14 cellular contexts compared by ENCODE assay signal in genomic region chr13:86572115-86572514, GRCh38.
DNase-seq lines count a peak whose midpoint lies in the region; TF ChIP-seq lines count a peak whose summit lies in the region.
"Had no signal": no experiment of that assay in that cellular context is flagged by ENCODE, and none has a peak within 500 bp of the region (broad histone marks: within the 10 kb centered on the region; RNA-seq: fewer than 3 reads in every experiment).

No MANE protein-coding gene starts in this region.

- H3K9me3 ChIP-seq in Loucy (ENCODE audit: insufficient read depth, low read depth, low read length) (no peaks in the 10 kb centered on the region), SK-N-SH (no peaks in the 10 kb centered on the region)
- H3K9me3 ChIP-seq: MG63, tibial artery had no signal

- intact Hi-C loops in lower leg skin (cut with DNase I; ENCODE audit: low total_unique reads): no loop called here

- H3K36me3 Mint-ChIP-seq in HFFc6 (ENCODE audit: low read depth): no peaks in the 10 kb centered on the region
- H3K36me3 Mint-ChIP-seq: activated naive CD8-positive, alpha-beta T cell treated with anti-CD3 and anti-CD28 coated beads, Interleukin-2, amount 10 ng/mL, durations not matched to agents 7 days and 5 days had no signal

- no peaks in the 10 kb centered on the region for H4K20me1 ChIP-seq in Loucy (ENCODE audit: insufficient read depth, low read length, poor library complexity, severe bottlenecking)
- no peaks in the 10 kb centered on the region for H4K20me1 ChIP-seq in SK-N-SH (ENCODE audit: insufficient read depth)

- no peak for TF ChIP-seq RAD21 in SK-N-SH (IDR thresholded peaks at IDR 0.05; ENCODE audit: low read length)

- H3K4me1 ChIP-seq in Loucy (ENCODE audit: insufficient read depth, low read length, poor library complexity, severe bottlenecking) (peaks cover 18% of the 10 kb centered on the region), SK-N-SH (ENCODE audit: control insufficient read depth in 1 of 2, insufficient read depth in 2 of 2, low read depth in 1 of 2, low read length in 1 of 2) (no peaks in the 10 kb centered on the region)
- H3K4me1 ChIP-seq: tibial artery had no signal

- WGBS in SK-N-SH (ENCODE audit: low lambda C conversion rate): 4% methylated on average over 2 of the region's 2 CpGs
- WGBS in lower leg skin, 2 donors: 53 to 62% methylated on average over 2 of the region's 2 CpGs

- no peaks in the 10 kb centered on the region for H3K79me2 ChIP-seq in Loucy (ENCODE audit: insufficient read depth, low read length)
- H3K79me2 ChIP-seq in SK-N-SH (ENCODE audit: insufficient read depth): no peaks in the 10 kb centered on the region

- no peak overlapping the region for H3K9ac ChIP-seq in Loucy (ENCODE audit: low read depth, low read length, poor library complexity, severe bottlenecking)
- H3K9ac ChIP-seq in SK-N-SH: no peak overlapping the region; the same call in 1 of the 2 replicates

- H3F3A ChIP-seq in Loucy (ENCODE audit: low read depth): no peaks in the 10 kb centered on the region
- H3F3A ChIP-seq in SK-N-SH (replicated peaks; ENCODE audit: insufficient read depth): peaks cover 10% of the 10 kb centered on the region

- TF ChIP-seq CTCF in Loucy (conservative IDR thresholded peaks at IDR 0.05; ENCODE audit: low read length): no peak
- TF ChIP-seq CTCF in SK-N-SH (IDR thresholded peaks at IDR 0.05): no peak
- no peak for TF ChIP-seq CTCF in fibroblast of pulmonary artery (IDR thresholded peaks at IDR 0.05; ENCODE audit: low read length, missing control alignments)
- no peak for TF ChIP-seq CTCF in HFFc6 (IDR thresholded peaks at IDR 0.05)
- TF ChIP-seq CTCF in lower leg skin (IDR thresholded peaks at IDR 0.05): no peak

- DNase-seq in AML-193 (lab: John Stamatoyannopoulos, UW) (peak; percentile 83 to 92), SK-N-SH (no peak), fibroblast of pulmonary artery (ENCODE audit: low read depth) (peak; percentile 42), NCI-H446 treated with DMSO at 0.1 percent for 48 hours (lab: John Stamatoyannopoulos, UW) (no peak), HFFc6 (no peak), lower leg skin (ENCODE audit: low spot score in 2 of 2) (no peak)
- no peak for DNase-seq in activated CD4-positive, alpha-beta T cell treated with anti-CD3 and anti-CD28 coated beads, Interleukin-2, amount 50 U/mL, for 1 hour
- DNase-seq: activated naive CD8-positive, alpha-beta T cell treated with anti-CD3 and anti-CD28 coated beads, Interleukin-2, amount 10 ng/mL, durations not matched to agents 7 days and 5 days; NCI-H526 treated with DMSO at 0.1 percent for 48 hours; tibial artery had no signal

- peak overlapping the region in 1 of 2 experiments; percentile 77; a peak in 2 of 4 replicates for H3K27ac ChIP-seq in SK-N-SH (ENCODE audit: low read depth in 2 of 2, low read length in 1 of 2)
- H3K27ac ChIP-seq: tibial artery had no signal

- H3K9me2 ChIP-seq in Loucy (replicated peaks; ENCODE audit: low read depth, low read length) (no peaks in the 10 kb centered on the region), SK-N-SH (no peaks in the 10 kb centered on the region; the same call in 1 of the 2 replicates)

- POLR2A ChIA-PET in SK-N-SH (lab: Yijun Ruan, JAX): no interaction called here

- no peaks in the 10 kb centered on the region for H3K27me3 Mint-ChIP-seq in HFFc6 (ENCODE audit: insufficient read depth)
- H3K27me3 Mint-ChIP-seq: activated naive CD8-positive, alpha-beta T cell treated with anti-CD3 and anti-CD28 coated beads, Interleukin-2, amount 10 ng/mL, durations not matched to agents 7 days and 5 days; dendritic cell treated with granulocyte-macrophage colony-stimulating factor and Interleukin-4, amounts not matched to agents 40 ng/mL and 50 ng/mL, for 4 days had no signal

- no peak for TF ChIP-seq POLR2A in lower leg skin (IDR thresholded peaks at IDR 0.05)

- TF ChIP-seq EP300 in SK-N-SH (IDR thresholded peaks at IDR 0.05; ENCODE audit: borderline replicate concordance in 1 of 2, low read depth in 1 of 2, low read length in 1 of 2): peak in 1 of 2 experiments; percentile 54; a peak in 1 of 4 replicates

- H3K4me3 Mint-ChIP-seq in HFFc6: no peak overlapping the region
- H3K4me3 Mint-ChIP-seq: activated naive CD8-positive, alpha-beta T cell treated with anti-CD3 and anti-CD28 coated beads, Interleukin-2, amount 10 ng/mL, durations not matched to agents 7 days and 5 days; dendritic cell treated with granulocyte-macrophage colony-stimulating factor and Interleukin-4, amounts not matched to agents 40 ng/mL and 50 ng/mL, for 4 days; T-helper 1 cell treated with Interleukin-12 subunit alpha and Interleukin-12 subunit beta and Interleukin-4 antibody, amounts not matched to agents 30 μg/mL and 1 μg/mL, for 36 hours had no signal

- H3K27me3 ChIP-seq in Loucy (ENCODE audit: insufficient read depth, low read length, poor library complexity, severe bottlenecking) (no peaks in the 10 kb centered on the region), SK-N-SH (ENCODE audit: insufficient read depth) (no peaks in the 10 kb centered on the region)
- H3K27me3 ChIP-seq: MG63, tibial artery had no signal

- CTCF ChIA-PET in SK-N-SH (lab: Yijun Ruan, JAX): no interaction called here

- peak overlapping the region; percentile 25; the same call in 1 of the 2 replicates for H2AFZ ChIP-seq in Loucy (ENCODE audit: low read length)
- H2AFZ ChIP-seq in SK-N-SH (ENCODE audit: low read depth): peak overlapping the region; percentile 70

- peaks cover 27% of the 10 kb centered on the region for H3K9me3 Mint-ChIP-seq in HFFc6

- peak overlapping the region; percentile 47 for H3K4me3 ChIP-seq in Loucy (ENCODE audit: low read length, poor library complexity, severe bottlenecking)
- H3K4me3 ChIP-seq in SK-N-SH (ENCODE audit: low read depth in 2 of 2, low read length in 1 of 2): no peak overlapping the region
- H3K4me3 ChIP-seq in fibroblast of pulmonary artery (replicated peaks; ENCODE audit: low read depth, low read length): no peak overlapping the region
- no peak overlapping the region for H3K4me3 ChIP-seq in lower leg skin (ENCODE audit: low read depth, poor library complexity, severe bottlenecking)
- H3K4me3 ChIP-seq: MG63, tibial artery had no signal

- H3K36me3 ChIP-seq in Loucy (ENCODE audit: insufficient read depth, low read length): no peaks in the 10 kb centered on the region
- no peaks in the 10 kb centered on the region for H3K36me3 ChIP-seq in SK-N-SH (replicated peaks in 1 of 2; ENCODE audit: control insufficient read depth in 1 of 2, insufficient read depth in 2 of 2, low read length in 1 of 2)
- H3K36me3 ChIP-seq: MG63, tibial artery had no signal

- H3K4me2 ChIP-seq in Loucy (ENCODE audit: low read depth, low read length, poor library complexity, severe bottlenecking) (peak overlapping the region; percentile 63), SK-N-SH (peak overlapping the region; percentile 45)

- H3K27ac Mint-ChIP-seq in HFFc6: no peak overlapping the region
- H3K27ac Mint-ChIP-seq: activated naive CD8-positive, alpha-beta T cell treated with anti-CD3 and anti-CD28 coated beads, Interleukin-2, amount 10 ng/mL, durations not matched to agents 7 days and 5 days; dendritic cell treated with granulocyte-macrophage colony-stimulating factor and Interleukin-4, amounts not matched to agents 40 ng/mL and 50 ng/mL, for 4 days; T-helper 1 cell treated with Interleukin-12 subunit alpha and Interleukin-12 subunit beta and Interleukin-4 antibody, amounts not matched to agents 30 μg/mL and 1 μg/mL, for 36 hours had no signal

- no peaks in the 10 kb centered on the region for H3K4me1 Mint-ChIP-seq in HFFc6 (ENCODE audit: low read depth)
- H3K4me1 Mint-ChIP-seq: activated naive CD8-positive, alpha-beta T cell treated with anti-CD3 and anti-CD28 coated beads, Interleukin-2, amount 10 ng/mL, durations not matched to agents 7 days and 5 days had no signal

TF ChIP-seq in SK-N-SH, 30 proteins besides CTCF, POLR2A, EP300 and RAD21 (continues in another document):
- TF ChIP-seq ZBTB33 (IDR thresholded peaks at IDR 0.05; ENCODE audit: borderline replicate concordance, low read depth) (0 out of 2 replicates have a peak, but pooled peaks have one; percentile 19), FOXM1 (IDR thresholded peaks at IDR 0.05; ENCODE audit: low read depth) (no peak), PBX3 (IDR thresholded peaks at IDR 0.05) (peak; percentile 40; the same call in 1 of the 2 replicates), GABPA (IDR thresholded peaks at IDR 0.05; ENCODE audit: low read depth) (peak; percentile 13; the same call in 1 of the 2 replicates), MAX (IDR thresholded peaks at IDR 0.05; ENCODE audit: low read depth) (0 out of 2 replicates have a peak, but pooled peaks have one; percentile 40), ELF1 (IDR thresholded peaks at IDR 0.05) (peak; percentile 42), MEF2A (IDR thresholded peaks at IDR 0.05; ENCODE audit: borderline replicate concordance, low read depth) (no peak), EZH2phosphoT487 (IDR thresholded peaks at IDR 0.05; ENCODE audit: borderline replicate concordance, low read depth) (no peak), RXRA (IDR thresholded peaks at IDR 0.05; ENCODE audit: borderline replicate concordance, low read depth) (no peak; the same call in 1 of the 2 replicates)

Comparison
In these comparisons a context has a peak if more than half of its experiments do, and no peak if none do; other contexts are left out.
1. DNase-seq: peak in AML-193 (2 of 2) and fibroblast of pulmonary artery (single experiment); none in SK-N-SH (single experiment), NCI-H446 treated with DMSO at 0.1 percent for 48 hours (single experiment), HFFc6 (single experiment), activated CD4-positive, alpha-beta T cell treated with anti-CD3 and anti-CD28 coated beads, Interleukin-2, amount 50 U/mL, for 1 hour (single experiment) and lower leg skin (0 of 2).